Comparison of ENCODE assay signal across 8 cellular contexts in genomic region chrX:44252688-44253572, GRCh38.
DNase-seq lines count a peak whose midpoint lies in the region; ATAC-seq and TF ChIP-seq lines count a peak whose summit lies in the region.
"Not testable (repeated sequence)": the region's sequence is repeated elsewhere in the genome, so short reads cannot be mapped to it uniquely, and the experiment has no call there.

No MANE protein-coding gene starts in this region.

- TF ChIP-seq CTCF in MM.1S (IDR thresholded peaks at IDR 0.05; ENCODE audit: low read length); heart right ventricle (IDR thresholded peaks at IDR 0.05); progenitor cell of endocrine pancreas (IDR thresholded peaks at IDR 0.05; ENCODE audit: unreplicated experiment); thoracic aorta (IDR thresholded peaks at IDR 0.05): not testable (repeated sequence)

- intact Hi-C loops in heart right ventricle (cut with DNase I): not testable (repeated sequence)

- not testable (repeated sequence) for H3K9me2 ChIP-seq in MM.1S (replicated peaks; ENCODE audit: insufficient read depth, low read length)

- not testable (repeated sequence) for H3K27me3 Mint-ChIP-seq in progenitor cell of endocrine pancreas

- peak overlapping the region; percentile 73 for H3K4me2 ChIP-seq in MM.1S (ENCODE audit: low read depth, low read length)

- not testable (repeated sequence) for H3K4me3 ChIP-seq in MM.1S (ENCODE audit: low read length)
- H3K4me3 ChIP-seq in heart right ventricle: peak overlapping the region in 9 of 10 donors; percentile 10 to 43 (median 27)
- H3K4me3 ChIP-seq in thoracic aorta: peak overlapping the region; percentile 53

- H3K27ac ChIP-seq in MM.1S (ENCODE audit: low read length) (peak overlapping the region; percentile 48; the same call in 1 of the 2 replicates), heart right ventricle (peak overlapping the region in 4 of 10 donors; percentile 41 to 76 (median 51))
- not testable (repeated sequence) for H3K27ac ChIP-seq in thoracic aorta

- not testable (repeated sequence) for H3F3A ChIP-seq in MM.1S (ENCODE audit: insufficient read depth, low read length)

- not testable (repeated sequence) for H3K36me3 Mint-ChIP-seq in progenitor cell of endocrine pancreas (ENCODE audit: insufficient read depth)

- H3K4me1 Mint-ChIP-seq in progenitor cell of endocrine pancreas (ENCODE audit: low read depth): not testable (repeated sequence)

- not testable (repeated sequence) for H3K27me3 ChIP-seq in MM.1S (replicated peaks; ENCODE audit: insufficient read depth, low read length); thoracic aorta (replicated peaks; ENCODE audit: insufficient read depth)
- peaks cover 0 to 62% (median 0%) of the 10 kb centered on the region in 7 donors for H3K27me3 ChIP-seq in heart right ventricle

- not testable (repeated sequence) for H3K36me3 ChIP-seq in MM.1S (replicated peaks; ENCODE audit: insufficient read depth, low read length); heart right ventricle; thoracic aorta

- not testable (repeated sequence) for H3K9me3 ChIP-seq in MM.1S (replicated peaks; ENCODE audit: insufficient read depth, low read length); heart right ventricle; thoracic aorta

- H3K79me2 ChIP-seq in MM.1S (ENCODE audit: low read length): not testable (repeated sequence)

- H3K9me3 Mint-ChIP-seq in progenitor cell of endocrine pancreas (ENCODE audit: low read depth): peaks cover 43% of the 10 kb centered on the region

- peak overlapping the region; percentile 74 for H2AFZ ChIP-seq in MM.1S (ENCODE audit: low read length)

- peak; percentile 80 for ATAC-seq in GM18499 (IDR thresholded peaks at IDR 0.05; ENCODE audit: insufficient read depth, unreplicated experiment)
- ATAC-seq in HG02588 (IDR thresholded peaks at IDR 0.05; ENCODE audit: unreplicated experiment): peak; percentile 85
- peak in 6 of 8 donors; percentile 53 to 73 (median 70) for ATAC-seq in heart right ventricle
- not testable (repeated sequence) for ATAC-seq in thoracic aorta (ENCODE audit: insufficient number of reproducible peaks, low FRiP score, low read depth)

- H4K20me1 ChIP-seq in MM.1S (ENCODE audit: insufficient read depth, low read length): not testable (repeated sequence)

- H3K4me3 Mint-ChIP-seq in progenitor cell of endocrine pancreas (ENCODE audit: low read depth): not testable (repeated sequence)

- H3K27ac Mint-ChIP-seq in progenitor cell of endocrine pancreas: not testable (repeated sequence)

- 36 to 57% methylated on average over 17 of the region's 17 CpGs for WGBS in heart right ventricle, 2 donors

- not testable (repeated sequence) for H3K9ac ChIP-seq in MM.1S (ENCODE audit: low read length)

- DNase-seq in MM.1S (peak; percentile 76), T-helper 22 cell (ENCODE audit: low read depth) (peak; percentile 35), heart right ventricle (peak; percentile 41 to 58), progenitor cell of endocrine pancreas (ENCODE audit: low spot score, unreplicated experiment) (peak; percentile 13)
- DNase-seq in activated naive CD4-positive, alpha-beta T cell treated with anti-CD3 and anti-CD28 coated beads, Interleukin-2, amount 50 U/mL, for 16 hours: peak; percentile 25
- not testable (repeated sequence) for DNase-seq in thoracic aorta (ENCODE audit: low spot score)

- H3K4me1 ChIP-seq in MM.1S (ENCODE audit: low read length); thoracic aorta (ENCODE audit: control insufficient read depth in 1 of 2, low read depth in 2 of 2): not testable (repeated sequence)
- peaks cover 0 to 13% (median 4%) of the 10 kb centered on the region in 9 donors for H3K4me1 ChIP-seq in heart right ventricle
